In the genomic region with DNA sequence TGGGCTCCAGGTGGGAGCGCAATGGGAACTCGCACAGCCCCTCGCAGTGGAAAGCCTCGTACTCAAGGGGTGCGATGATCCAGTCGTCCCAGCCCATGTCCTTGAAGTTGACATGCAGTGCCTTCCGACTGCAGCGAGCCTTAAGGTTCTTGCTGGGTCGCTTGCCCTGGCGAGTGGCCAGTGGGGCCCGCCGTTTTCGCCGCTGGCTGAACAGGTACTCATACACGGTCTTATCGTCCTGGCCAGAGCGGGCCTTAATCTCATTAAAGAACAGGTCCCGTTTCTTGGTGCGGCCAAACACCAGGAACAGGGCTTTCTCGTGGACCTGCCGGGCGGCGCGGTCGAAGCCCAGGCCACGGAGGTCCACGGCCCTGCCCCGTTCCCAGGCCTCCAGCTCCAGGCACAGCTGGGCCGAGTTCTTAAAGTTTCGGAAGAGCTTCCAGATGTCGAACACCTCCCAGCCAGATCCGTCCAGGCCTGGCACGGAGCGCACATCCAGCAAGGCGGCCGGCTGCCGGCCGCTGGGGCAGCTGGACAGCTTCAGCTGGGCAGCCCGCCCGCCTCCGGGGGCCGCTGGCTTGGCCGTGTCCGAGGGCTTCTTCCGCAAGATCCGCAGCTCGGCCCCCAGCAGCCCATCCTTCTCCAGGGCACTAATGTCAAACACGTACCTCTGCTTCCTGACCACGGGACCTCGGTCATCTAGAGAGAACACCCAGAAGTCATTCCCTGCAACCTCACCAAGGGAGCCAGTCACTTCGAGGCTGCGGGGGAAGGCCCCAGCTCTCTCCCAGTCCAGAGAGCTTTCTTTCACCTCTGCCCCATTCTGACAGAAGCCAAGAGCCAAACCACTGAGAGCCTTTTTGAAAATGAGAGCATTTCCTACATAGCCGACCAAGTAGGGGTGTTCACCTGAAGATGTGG, we compare ENCODE assay signal across 1 cellular context.
TF ChIP-seq lines count a peak whose summit lies in the region.

No MANE protein-coding gene starts in this region.

TF ChIP-seq in H1, 55 proteins besides CTCF, POLR2A, EP300 and RAD21:
- TF ChIP-seq TCF12 (IDR thresholded peaks at IDR 0.05; ENCODE audit: low read depth, low read length), result no peak
- TF ChIP-seq JUN (IDR thresholded peaks at IDR 0.05; ENCODE audit: low read depth, low read length), result no peak
- TF ChIP-seq, protein P1, sequence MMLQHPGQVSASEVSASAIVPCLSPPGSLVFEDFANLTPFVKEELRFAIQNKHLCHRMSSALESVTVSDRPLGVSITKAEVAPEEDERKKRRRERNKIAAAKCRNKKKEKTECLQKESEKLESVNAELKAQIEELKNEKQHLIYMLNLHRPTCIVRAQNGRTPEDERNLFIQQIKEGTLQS (IDR thresholded peaks at IDR 0.05; ENCODE audit: insufficient read depth, low read depth, low read length), result no peak
- TF ChIP-seq NANOG (IDR thresholded peaks at IDR 0.05; ENCODE audit: insufficient read depth, low read depth, low read length, poor library complexity, severe bottlenecking), result no peak
- TF ChIP-seq GTF2F1 (IDR thresholded peaks at IDR 0.05; ENCODE audit: borderline replicate concordance, low read depth, low read length), result no peak
- no peak for TF ChIP-seq SIRT6 (IDR thresholded peaks at IDR 0.05; ENCODE audit: low read length)
- TF ChIP-seq NRF1 (IDR thresholded peaks at IDR 0.05; ENCODE audit: low read depth, low read length), result no peak
- TF ChIP-seq EGR1 (IDR thresholded peaks at IDR 0.05; ENCODE audit: borderline replicate concordance, low read depth, low read length), result no peak
- TF ChIP-seq GABPA (IDR thresholded peaks at IDR 0.05; ENCODE audit: borderline replicate concordance, insufficient read depth, low read length), result no peak
- TF ChIP-seq, protein P2, sequence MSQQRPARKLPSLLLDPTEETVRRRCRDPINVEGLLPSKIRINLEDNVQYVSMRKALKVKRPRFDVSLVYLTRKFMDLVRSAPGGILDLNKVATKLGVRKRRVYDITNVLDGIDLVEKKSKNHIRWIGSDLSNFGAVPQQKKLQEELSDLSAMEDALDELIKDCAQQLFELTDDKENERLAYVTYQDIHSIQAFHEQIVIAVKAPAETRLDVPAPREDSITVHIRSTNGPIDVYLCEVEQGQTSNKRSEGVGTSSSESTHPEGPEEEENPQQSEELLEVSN (IDR thresholded peaks at IDR 0.05), result no peak
- TF ChIP-seq RNF2 (IDR thresholded peaks at IDR 0.05; ENCODE audit: borderline replicate concordance, low read depth, low read length, missing control alignments, poor library complexity, severe bottlenecking), result no peak
- TF ChIP-seq EZH2 (IDR thresholded peaks at IDR 0.05; ENCODE audit: low read depth, low read length, severe bottlenecking), result no peak
- TF ChIP-seq TAF7 (optimal IDR thresholded peaks at IDR 0.05; ENCODE audit: borderline replicate concordance, low read depth, low read length), result no peak
